Comparison of ENCODE assay signal across 11 cellular contexts in the genomic region with DNA sequence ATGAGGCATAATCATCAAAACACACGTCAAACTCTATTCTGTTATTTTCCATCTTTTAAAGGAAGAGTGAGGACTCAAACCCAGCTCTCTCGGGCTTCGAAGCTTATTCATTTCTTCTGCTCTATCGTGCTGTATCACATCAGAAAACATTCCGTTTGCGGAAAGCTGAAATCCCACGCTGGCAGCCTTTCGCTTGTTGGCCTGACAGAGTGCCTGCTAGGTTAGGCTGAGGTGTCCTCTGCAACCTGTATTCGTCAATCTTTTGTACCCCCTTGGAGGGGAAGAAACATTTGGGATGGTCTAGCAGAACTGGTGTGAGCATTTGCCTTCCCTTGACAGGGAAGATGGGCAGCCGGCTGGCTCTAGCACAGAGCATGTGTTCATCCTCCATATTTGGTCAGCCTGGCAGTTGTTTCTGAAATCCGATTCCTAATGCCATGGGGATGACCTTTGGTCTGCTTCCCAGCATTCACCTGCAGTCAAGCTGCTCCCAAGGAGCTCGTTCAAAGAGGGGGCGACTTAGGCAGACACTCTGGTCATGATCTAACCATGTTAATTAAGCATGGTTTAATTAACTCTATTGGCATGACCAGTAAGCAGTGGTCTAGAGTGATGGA. TPM values are rescaled to one million over a fixed set of nuclear protein-coding genes. Genes with fewer than 3 reads are reported as not detected.
DNase-seq lines count a peak whose midpoint lies in the region; ATAC-seq and TF ChIP-seq lines count a peak whose summit lies in the region.
"Had no signal": no experiment of that assay in that cellular context is flagged by ENCODE, and none has a peak within 500 bp of the region (broad histone marks: within the 10 kb centered on the region; RNA-seq: fewer than 3 reads in every experiment).

No MANE protein-coding gene starts in this region.

- ATAC-seq in GM18867 (IDR thresholded peaks at IDR 0.05; ENCODE audit: unreplicated experiment) (no peak), HG03039 (IDR thresholded peaks at IDR 0.05; ENCODE audit: unreplicated experiment) (no peak)

- no peaks in the 10 kb centered on the region for H3K36me3 ChIP-seq in osteoblast (ENCODE audit: insufficient read depth, low read length)
- H3K36me3 ChIP-seq in Karpas-422 (ENCODE audit: insufficient read depth, low read length), result no peaks in the 10 kb centered on the region

- H3K9me3 ChIP-seq in osteoblast (ENCODE audit: low read depth, low read length) (no peaks in the 10 kb centered on the region), Karpas-422 (ENCODE audit: low read length) (no peaks in the 10 kb centered on the region)

- TF ChIP-seq CTCF in foreskin fibroblast (IDR thresholded peaks at IDR 0.05; ENCODE audit: low read depth, low read length), result no peak
- TF ChIP-seq CTCF in osteoblast (IDR thresholded peaks at IDR 0.05; ENCODE audit: extremely low read depth, low read depth, low read length), result no peak

- DNase-seq in DMS153 treated with DMSO at 0.1 percent for 48 hours (lab: John Stamatoyannopoulos, UW; ENCODE audit: unreplicated experiment), result peak; percentile 15
- peak; percentile 12 for DNase-seq in NCI-H524 treated with DMSO at 0.1 percent for 48 hours (lab: John Stamatoyannopoulos, UW)
- peak; percentile 42 to 71 for DNase-seq in foreskin fibroblast
- no peak for DNase-seq in osteoblast (ENCODE audit: insufficient read length, low spot score, missing footprints)
- no peak for DNase-seq in Karpas-422
- no peak for DNase-seq in NCI-H226
- DNase-seq: activated naive CD8-positive, alpha-beta T cell treated with anti-CD3 and anti-CD28 coated beads, Interleukin-2, amount 10 ng/mL, durations not matched to agents 7 days and 5 days; COR-L47 had no signal

- peak overlapping the region; percentile 32 for H3K4me2 ChIP-seq in osteoblast (ENCODE audit: insufficient read depth, low read length)
- no peak overlapping the region for H3K4me2 ChIP-seq in Karpas-422 (ENCODE audit: low read depth, low read length, poor library complexity, severe bottlenecking)

- no peak overlapping the region for H3K9ac ChIP-seq in Karpas-422 (ENCODE audit: low read length)

- no peaks in the 10 kb centered on the region for H3K9me2 ChIP-seq in Karpas-422 (replicated peaks; ENCODE audit: insufficient read depth, low read length)

- peaks cover 5% of the 10 kb centered on the region for H3K4me1 ChIP-seq in osteoblast (ENCODE audit: insufficient read depth, low read length)
- no peaks in the 10 kb centered on the region for H3K4me1 ChIP-seq in Karpas-422 (ENCODE audit: low read length)

- H3K27ac ChIP-seq in osteoblast (ENCODE audit: low read depth, low read length), result no peak overlapping the region
- H3K27ac ChIP-seq in Karpas-422 (ENCODE audit: low read length), result no peak overlapping the region
- H3K27ac ChIP-seq: HL-60 had no signal

- H4K20me1 ChIP-seq in osteoblast (ENCODE audit: insufficient read depth, low read length) (no peaks in the 10 kb centered on the region), Karpas-422 (ENCODE audit: insufficient read depth, low read depth, low read length) (no peaks in the 10 kb centered on the region)

- H3K4me3 ChIP-seq in foreskin fibroblast (ENCODE audit: low read depth in 1 of 2, low read length in 2 of 2), result no peak overlapping the region
- H3K4me3 ChIP-seq in osteoblast (ENCODE audit: insufficient read depth, low read length), result no peak overlapping the region
- no peak overlapping the region for H3K4me3 ChIP-seq in Karpas-422 (ENCODE audit: low read length)

- H3K79me2 ChIP-seq in osteoblast (ENCODE audit: insufficient read depth, low read length) (no peaks in the 10 kb centered on the region), Karpas-422 (ENCODE audit: low read length) (no peaks in the 10 kb centered on the region)

- peak overlapping the region; percentile 8 for H2AFZ ChIP-seq in osteoblast (ENCODE audit: low read length)
- no peak overlapping the region for H2AFZ ChIP-seq in Karpas-422 (ENCODE audit: low read length)

- H3K27me3 ChIP-seq in osteoblast (ENCODE audit: insufficient read depth, low read length) (peaks cover 14% of the 10 kb centered on the region), Karpas-422 (ENCODE audit: low read length) (no peaks in the 10 kb centered on the region)

RNA-seq across cellular contexts. Expression of a gene that starts 55.2 kb away (rescaled TPM):
- 5.0 and 5.8 TPM in 2 replicates for total RNA-seq in osteoblast
- not detected in 2 replicates for total RNA-seq in Karpas-422 (2014; rRNA removed; shearing (Covaris generic); ENCODE audit: low replicate concordance)
- total RNA-seq: activated naive CD8-positive, alpha-beta T cell treated with anti-CD3 and anti-CD28 coated beads, Interleukin-2, amount 10 ng/mL, durations not matched to agents 7 days and 5 days had no signal

Comparison
In these comparisons a context has a peak if more than half of its experiments do, and no peak if none do; other contexts are left out.
1. DNase-seq: peak in DMS153 treated with DMSO at 0.1 percent for 48 hours (single experiment), NCI-H524 treated with DMSO at 0.1 percent for 48 hours (single experiment) and foreskin fibroblast (2 of 2); none in osteoblast (single experiment), Karpas-422 (single experiment) and NCI-H226 (single experiment).